In genomic region chr14:99579903-99580570, GRCh38 we compare ENCODE assay signal across 10 cellular contexts. TPM values are rescaled to one million over a fixed set of nuclear protein-coding genes. Genes with fewer than 3 reads are reported as not detected.
DNase-seq lines count a peak whose midpoint lies in the region; ATAC-seq and TF ChIP-seq lines count a peak whose summit lies in the region.
"Had no signal": no experiment of that assay in that cellular context is flagged by ENCODE, and none has a peak within 500 bp of the region (broad histone marks: within the 10 kb centered on the region; RNA-seq: fewer than 3 reads in every experiment).

No MANE protein-coding gene starts in this region.

- H3K4me3 ChIP-seq in RWPE2 (ENCODE audit: severe bottlenecking) (peak overlapping the region; percentile 5), heart left ventricle (no peak overlapping the region), psoas muscle (no peak overlapping the region)

- H3K9me3 Mint-ChIP-seq in T-cell = no peaks in the 10 kb centered on the region

- H3K27ac ChIP-seq in RWPE2 (ENCODE audit: poor library complexity, severe bottlenecking) = peak overlapping the region; percentile 99
- peak overlapping the region in 9 of 12 donors; percentile 66 to 88 (median 82) for H3K27ac ChIP-seq in heart left ventricle
- H3K27ac ChIP-seq in psoas muscle = peak overlapping the region; percentile 36

- POLR2A ChIA-PET in T-cell (lab: Charles Lee) = no interaction called here

- intact Hi-C loops in heart left ventricle (cut with DNase I) (no loop called here), psoas muscle (cut with DNase I) (no loop called here)

- no peak for TF ChIP-seq POLR2A in heart left ventricle (IDR thresholded peaks at IDR 0.05)

- H3K36me3 Mint-ChIP-seq in T-cell = no peaks in the 10 kb centered on the region

- no peaks in the 10 kb centered on the region for H3K9me3 ChIP-seq in RWPE2 (ENCODE audit: severe bottlenecking)
- H3K9me3 ChIP-seq in heart left ventricle = no peaks in the 10 kb centered on the region
- H3K9me3 ChIP-seq in psoas muscle = no peaks in the 10 kb centered on the region

- no peaks in the 10 kb centered on the region for H3K27me3 Mint-ChIP-seq in T-cell

- no peak overlapping the region for H3K27ac Mint-ChIP-seq in T-cell

- H3K4me1 ChIP-seq in RWPE2 (ENCODE audit: insufficient read depth, poor library complexity, severe bottlenecking) = peaks cover 49% of the 10 kb centered on the region
- H3K4me1 ChIP-seq in heart left ventricle = peaks cover 2 to 71% (median 44%) of the 10 kb centered on the region in 12 donors
- peaks cover 41% of the 10 kb centered on the region for H3K4me1 ChIP-seq in psoas muscle

- H3K27me3 ChIP-seq in RWPE2 (ENCODE audit: insufficient read depth, poor library complexity, severe bottlenecking) (no peaks in the 10 kb centered on the region), heart left ventricle (no peaks in the 10 kb centered on the region), psoas muscle (ENCODE audit: insufficient read depth in 3 of 3, low read length in 2 of 3) (peaks cover 0 to 2% (median 0%) of the 10 kb centered on the region in 3 donors)

- H3K4me3 Mint-ChIP-seq in T-cell = no peak overlapping the region

- peak; percentile 80 for ATAC-seq in RWPE2 (ENCODE audit: low read depth)
- peak in 3 of 4 donors; percentile 4 to 7 (median 4) for ATAC-seq in heart left ventricle
- peak in 1 of 4 donors; percentile 4 for ATAC-seq in psoas muscle
- ATAC-seq in T-cell (replicated peaks in 1 of 4) = no peak

- DNase-seq in ELR (ENCODE audit: low read depth) (peak; percentile 96), RWPE2 (ENCODE audit: low spot score) (peak; percentile 100), heart left ventricle (no peak), psoas muscle (no peak), GM19238 (ENCODE audit: insufficient read length, low spot score) (no peak), T-cell (no peak), NCI-H2171 treated with DMSO at 0.1 percent for 48 hours (lab: John Stamatoyannopoulos, UW) (no peak)
- DNase-seq in activated naive CD4-positive, alpha-beta T cell (lab: John Stamatoyannopoulos, UW) = no peak
- DNase-seq: activated CD4-positive, alpha-beta T cell treated with anti-CD3 and anti-CD28 coated beads, Interleukin-2, amount 50 U/mL, for 48 hours; NCI-H187 had no signal

- H3K4me1 Mint-ChIP-seq in T-cell = peaks cover 0 to 5% (median 2%) of the 10 kb centered on the region in 3 donors

- CTCF ChIA-PET in T-cell (lab: Charles Lee) = no interaction called here

- H3K36me3 ChIP-seq in RWPE2 (ENCODE audit: low read depth) (peaks cover 16% of the 10 kb centered on the region), heart left ventricle (no peaks in the 10 kb centered on the region), psoas muscle (ENCODE audit: insufficient read depth in 1 of 2, low read depth in 1 of 2) (no peaks in the 10 kb centered on the region)

- 36 to 48% (median 40%) methylated on average over 10 to 14 of the region's 14 CpGs for WGBS in heart left ventricle, 4 donors
- WGBS in psoas muscle, 3 donors = 42 to 75% (median 64%) methylated on average over 13 to 14 of the region's 14 CpGs

- TF ChIP-seq CTCF in RWPE2 (IDR thresholded peaks at IDR 0.05; ENCODE audit: poor library complexity, severe bottlenecking) (no peak), heart left ventricle (IDR thresholded peaks at IDR 0.05) (no peak), psoas muscle (IDR thresholded peaks at IDR 0.05) (no peak)

RNA-seq across cellular contexts. Expression of gene CCDC85C, which starts 24.0 kb away (rescaled TPM):
- total RNA-seq in heart left ventricle = 10 to 100 TPM; 22.5 to 45.4 (median 29.2) TPM
- polyA plus RNA-seq in heart left ventricle = 10 to 100 TPM; 29.7 to 43.5 TPM
- total RNA-seq in psoas muscle = 10 to 100 TPM in 2 of 4 donors, 1 to 10 TPM in 2; 5.8 to 21.0 (median 9.9) TPM
- polyA plus RNA-seq in psoas muscle = 10 to 100 TPM in 1 of 3 donors, 1 to 10 TPM in 2; 1.8 to 10.8 (median 4.4) TPM
- 10 to 100 TPM in 1 of 5 donors, 1 to 10 TPM in 4; 6.6 to 12.0 (median 9.1) TPM for total RNA-seq in T-cell

Comparison
In these comparisons a context has a peak if more than half of its experiments do, and no peak if none do; other contexts are left out.
1. DNase-seq: peak in ELR (single experiment) and RWPE2 (single experiment); none in heart left ventricle (0 of 5), psoas muscle (0 of 2), activated naive CD4-positive, alpha-beta T cell (0 of 4), GM19238 (single experiment), T-cell (0 of 34) and NCI-H2171 treated with DMSO at 0.1 percent for 48 hours (single experiment).
2. ATAC-seq: peak in RWPE2 (single experiment) and heart left ventricle (3 of 4); none in T-cell (0 of 4).
3. H3K27ac ChIP-seq: peak in every context shown above with its lines; median percentile 99 in RWPE2; 82 in heart left ventricle; 36 in psoas muscle.